Comparison of ENCODE assay signal across 8 cellular contexts in genomic region chr19:11881151-11881800, GRCh38. TPM values are rescaled to one million over a fixed set of nuclear protein-coding genes. Genes with fewer than 3 reads are reported as not detected.
DNase-seq lines count a peak whose midpoint lies in the region; ATAC-seq and TF ChIP-seq lines count a peak whose summit lies in the region.

No MANE protein-coding gene starts in this region.

- H3K27me3 ChIP-seq in CD4-positive, alpha-beta memory T cell (ENCODE audit: insufficient read depth, low read length): no peaks in the 10 kb centered on the region
- H3K27me3 ChIP-seq in PC-9 (ENCODE audit: insufficient read depth, low read depth) (peaks cover 21% of the 10 kb centered on the region; the same call in 1 of the 2 replicates), neutrophil (no peaks in the 10 kb centered on the region), transverse colon (no peaks in the 10 kb centered on the region)

- H3F3A ChIP-seq in PC-9 (ENCODE audit: insufficient read depth, low read depth): no peaks in the 10 kb centered on the region

- no peaks in the 10 kb centered on the region for H3K9me2 ChIP-seq in PC-9 (ENCODE audit: insufficient read depth)

- intact Hi-C loops in CD4-positive, alpha-beta memory T cell (cut with micrococcal nuclease): loop anchor here (1.0 to 2.0 kb wide), 7 partner anchors 42 to 260 kb away; partner anchors contain the start of genes ZNF440 and ZNF491
- intact Hi-C loops in PC-9 (cut with micrococcal nuclease; ENCODE audit: unreplicated experiment): loop anchor here (1.0 to 5.0 kb wide), 3 partner anchors 84 to 260 kb away; partner anchors contain the start of gene ZNF491
- intact Hi-C loops in transverse colon (cut with DNase I; ENCODE audit: low total_unique reads): loop anchor here (5.0 kb wide), 1 partner anchor 261 kb away; the partner anchor contains the start of gene ZNF20

- no peak overlapping the region for H3K27ac ChIP-seq in CD4-positive, alpha-beta memory T cell (ENCODE audit: low read depth, low read length)
- H3K27ac ChIP-seq in PC-9 (no peak overlapping the region), neutrophil (no peak overlapping the region), transverse colon (no peak overlapping the region)

- peak overlapping the region in 1 of 8 donors; percentile 24 for H3K4me3 Mint-ChIP-seq in CD4-positive, alpha-beta memory T cell
- no peak overlapping the region for H3K4me3 Mint-ChIP-seq in activated T-cell treated with anti-CD3 and anti-CD28 coated beads, Interleukin-2, amount 50 U/mL, for 72 hours

- H3K4me1 Mint-ChIP-seq in CD4-positive, alpha-beta memory T cell: peaks cover 0 to 2% (median under 1%) of the 10 kb centered on the region in 4 donors
- peaks cover 4% of the 10 kb centered on the region for H3K4me1 Mint-ChIP-seq in activated T-cell treated with anti-CD3 and anti-CD28 coated beads, Interleukin-2, amount 50 U/mL, for 72 hours (ENCODE audit: low read depth)

- H3K36me3 ChIP-seq in CD4-positive, alpha-beta memory T cell (ENCODE audit: insufficient read depth, low read length): no peaks in the 10 kb centered on the region
- H3K36me3 ChIP-seq in PC-9 (ENCODE audit: low read depth): no peaks in the 10 kb centered on the region
- no peaks in the 10 kb centered on the region for H3K36me3 ChIP-seq in neutrophil
- no peaks in the 10 kb centered on the region for H3K36me3 ChIP-seq in transverse colon

- peaks cover 0 to 1% of the 10 kb centered on the region in 2 donors for H3K27me3 Mint-ChIP-seq in CD4-positive, alpha-beta memory T cell
- H3K27me3 Mint-ChIP-seq in activated T-cell treated with anti-CD3 and anti-CD28 coated beads, Interleukin-2, amount 50 U/mL, for 72 hours (ENCODE audit: low read depth): no peaks in the 10 kb centered on the region

- H3K4me2 ChIP-seq in PC-9: no peak overlapping the region

- H2AFZ ChIP-seq in PC-9: no peak overlapping the region

- H4K20me1 ChIP-seq in PC-9 (ENCODE audit: insufficient read depth): no peaks in the 10 kb centered on the region

- H3K9me3 ChIP-seq in CD4-positive, alpha-beta memory T cell (ENCODE audit: control insufficient read depth in 1 of 2, low read length in 2 of 2): no peaks in the 10 kb centered on the region
- H3K9me3 ChIP-seq in PC-9 (ENCODE audit: insufficient read depth, low read depth) (peaks cover 8% of the 10 kb centered on the region; the same call in 1 of the 2 replicates), neutrophil (no peaks in the 10 kb centered on the region), transverse colon (no peaks in the 10 kb centered on the region)

- ATAC-seq in activated T-cell treated with anti-CD3 and anti-CD28 coated beads, Interleukin-2, amount 50 U/mL, for 72 hours (replicated peaks in 1 of 2): peak; percentile 56 to 67
- no peak for ATAC-seq in HG02571 (IDR thresholded peaks at IDR 0.05; ENCODE audit: unreplicated experiment)

- peak; percentile 52 to 67 (median 59) for DNase-seq in CD4-positive, alpha-beta memory T cell
- DNase-seq in HuH-7 (ENCODE audit: low spot score) (peak; percentile 28), PC-9 (peak in 1 of 2 experiments; percentile 54), fibroblast of peridontal ligament (ENCODE audit: extremely low read depth) (peak; percentile 54), transverse colon (peak; percentile 73)
- DNase-seq in activated T-cell treated with anti-CD3 and anti-CD28 coated beads, Interleukin-2, amount 50 U/mL, for 72 hours: peak; percentile 57 to 62

- in situ Hi-C loops in transverse colon (cut with MboI; ENCODE audit: low pct_ligation_motif_present in 1 of 4, low pct_unique_long_range_greater_than_20kb in 1 of 4, low sequenced_read_pairs in 3 of 4): loop anchor here in 2 of 4 donors (25.0 kb wide), 2 partner anchors 106 to 256 kb away; partner anchors contain the start of gene ZNF20 (in 1 of the 2)

- peaks cover 0 to 4% (median 1%) of the 10 kb centered on the region in 8 donors for H3K9me3 Mint-ChIP-seq in CD4-positive, alpha-beta memory T cell
- peaks cover 1 to 2% of the 10 kb centered on the region in 2 donors for H3K9me3 Mint-ChIP-seq in activated T-cell treated with anti-CD3 and anti-CD28 coated beads, Interleukin-2, amount 50 U/mL, for 72 hours

- peaks cover 3% of the 10 kb centered on the region for H3K4me1 ChIP-seq in CD4-positive, alpha-beta memory T cell (ENCODE audit: insufficient read depth, low read length)
- no peaks in the 10 kb centered on the region for H3K4me1 ChIP-seq in PC-9 (replicated peaks; ENCODE audit: insufficient read depth)
- peaks cover 0 to 4% of the 10 kb centered on the region in 2 experiments for H3K4me1 ChIP-seq in neutrophil (ENCODE audit: control insufficient read depth in 1 of 2, insufficient read depth in 1 of 2, low read depth in 1 of 2, low read length in 1 of 2)
- peaks cover 0 to 2% (median 0%) of the 10 kb centered on the region in 4 donors for H3K4me1 ChIP-seq in transverse colon

- BruUV-seq in PC-9 (replicated peaks; lab: Mats Ljungman, UMichigan): no TSS peak

- WGBS in transverse colon (ENCODE audit: low coverage in 1 of 2), 2 donors: 17 to 60% methylated on average over 1 to 10 of the region's 10 CpGs

- no peak for TF ChIP-seq EP300 in transverse colon (IDR thresholded peaks at IDR 0.05; ENCODE audit: low read depth)

- no peaks in the 10 kb centered on the region for H3K79me2 ChIP-seq in PC-9 (ENCODE audit: low read depth)

- POLR2A ChIA-PET in CD4-positive, alpha-beta memory T cell (lab: Charles Lee; ENCODE audit: partially characterized antibody): interaction anchor here (1.0 to 1.6 kb wide), 2 partner anchors 108 to 259 kb away, joined by 3 to 4 read pairs; partner anchors contain the start of gene ZNF20
- POLR2A ChIA-PET in PC-9 (lab: Charles Lee; ENCODE audit: unreplicated experiment): no interaction called here

- TF ChIP-seq CTCF in PC-9 (conservative IDR thresholded peaks at IDR 0.05) (peak; percentile 80), neutrophil (IDR thresholded peaks at IDR 0.05) (peak; percentile 47), transverse colon (IDR thresholded peaks at IDR 0.05) (peak; percentile 71 to 80 (median 74))

- no peak overlapping the region for H3K4me3 ChIP-seq in CD4-positive, alpha-beta memory T cell (ENCODE audit: low read length in 2 of 2)
- no peak overlapping the region for H3K4me3 ChIP-seq in PC-9
- no peak overlapping the region for H3K4me3 ChIP-seq in neutrophil (ENCODE audit: low read depth in 1 of 2, low read length in 1 of 2)
- H3K4me3 ChIP-seq in transverse colon: no peak overlapping the region

- H3K36me3 Mint-ChIP-seq in CD4-positive, alpha-beta memory T cell: no peaks in the 10 kb centered on the region
- peaks cover under 1 to 1% of the 10 kb centered on the region in 2 donors for H3K36me3 Mint-ChIP-seq in activated T-cell treated with anti-CD3 and anti-CD28 coated beads, Interleukin-2, amount 50 U/mL, for 72 hours (ENCODE audit: insufficient read depth in 2 of 2)

- CTCF ChIA-PET in CD4-positive, alpha-beta memory T cell (lab: Charles Lee; ENCODE audit: partially characterized antibody): interaction anchor here (0.6 to 9.4 kb wide), 9 partner anchors 12 to 259 kb away, joined by 3 to 94 read pairs (median 5); partner anchors contain the start of genes ZNF20, ZNF491 and ZNF700
- CTCF ChIA-PET in PC-9 (lab: Charles Lee): no interaction called here

- no peak overlapping the region for H3K27ac Mint-ChIP-seq in CD4-positive, alpha-beta memory T cell
- no peak overlapping the region for H3K27ac Mint-ChIP-seq in activated T-cell treated with anti-CD3 and anti-CD28 coated beads, Interleukin-2, amount 50 U/mL, for 72 hours

- TF ChIP-seq POLR2A in transverse colon (IDR thresholded peaks at IDR 0.05): no peak

RNA-seq across cellular contexts. Expression of gene ZNF69, which starts 6.3 kb away (rescaled TPM):
- 1 to 10 TPM; 7.5 to 8.5 TPM for total RNA-seq in CD4-positive, alpha-beta memory T cell
- polyA plus RNA-seq in CD4-positive, alpha-beta memory T cell: 1 to 10 TPM in 1 of 2 donors, under 1 TPM in 1; 0.57 to 3.1 TPM
- total RNA-seq in PC-9 (2021) (3.3 and 4.4 TPM in 2 replicates), transverse colon (10 to 100 TPM; 27.4 to 42.6 (median 29.9) TPM)
- total RNA-seq in activated T-cell treated with anti-CD3 and anti-CD28 coated beads, Interleukin-2, amount 50 U/mL, for 72 hours: 1 to 10 TPM; 2.0 to 2.6 TPM

RNA-seq across cellular contexts. Expression of gene ZNF439, which starts 32.8 kb away (rescaled TPM):
- 10 to 100 TPM; 16.9 to 17.7 TPM for total RNA-seq in CD4-positive, alpha-beta memory T cell
- 1 to 10 TPM in 1 of 2 donors, under 1 TPM in 1; 0.72 to 5.6 TPM for polyA plus RNA-seq in CD4-positive, alpha-beta memory T cell
- 0.83 and 1.2 TPM in 2 replicates for total RNA-seq in PC-9 (2021)
- 10 to 100 TPM in 1 of 2 donors, 1 to 10 TPM in 1; 5.8 to 10.1 TPM for total RNA-seq in activated T-cell treated with anti-CD3 and anti-CD28 coated beads, Interleukin-2, amount 50 U/mL, for 72 hours
- 10 to 100 TPM; 14.6 to 20.3 (median 16.0) TPM for total RNA-seq in transverse colon

RNA-seq across cellular contexts. Expression of gene ZNF700, which starts 43.6 kb away (rescaled TPM):
- 10 to 100 TPM; 24.9 to 25.6 TPM for total RNA-seq in CD4-positive, alpha-beta memory T cell
- polyA plus RNA-seq in CD4-positive, alpha-beta memory T cell: 1 to 10 TPM; 3.2 to 5.6 TPM
- total RNA-seq in PC-9 (2021) (7.6 and 7.8 TPM in 2 replicates), transverse colon (10 to 100 TPM; 25.8 to 38.3 (median 29.1) TPM)
- 10 to 100 TPM; 16.0 to 17.2 TPM for total RNA-seq in activated T-cell treated with anti-CD3 and anti-CD28 coated beads, Interleukin-2, amount 50 U/mL, for 72 hours
